18 cellular contexts compared by ENCODE assay signal in genomic region chr20:61434361-61434781, GRCh38.
DNase-seq lines count a peak whose midpoint lies in the region; ATAC-seq and TF ChIP-seq lines count a peak whose summit lies in the region.
"Had no signal": no experiment of that assay in that cellular context is flagged by ENCODE, and none has a peak within 500 bp of the region (broad histone marks: within the 10 kb centered on the region; RNA-seq: fewer than 3 reads in every experiment).

No MANE protein-coding gene starts in this region.

- no peak overlapping the region for H3K4me3 Mint-ChIP-seq in chondrocyte (ENCODE audit: unreplicated experiment)
- H3K4me3 Mint-ChIP-seq in activated CD8-positive, alpha-beta T cell treated with anti-CD3 and anti-CD28 coated beads for 36 hours, result no peak overlapping the region
- H3K4me3 Mint-ChIP-seq: activated naive CD8-positive, alpha-beta T cell treated with anti-CD3 and anti-CD28 coated beads, Interleukin-2, amount 50 U/mL, for 24 hours; CD4-positive, CD25-positive, alpha-beta regulatory T cell; T-helper 2 cell treated with Interferon-gamma antibody and Interleukin-4, amounts not matched to agents 5 μg/mL and 100 μg/mL, for 36 hours had no signal

- TF ChIP-seq CTCF in cardiac muscle cell (IDR thresholded peaks at IDR 0.05; ENCODE audit: low read depth, low read length), result no peak
- no peak for TF ChIP-seq CTCF in chondrocyte (IDR thresholded peaks at IDR 0.05)
- TF ChIP-seq CTCF in activated CD8-positive, alpha-beta T cell treated with anti-CD3 and anti-CD28 coated beads for 36 hours (IDR thresholded peaks at IDR 0.05), result no peak

- H3K27me3 Mint-ChIP-seq in chondrocyte (ENCODE audit: low read depth), result peaks cover 18% of the 10 kb centered on the region
- H3K27me3 Mint-ChIP-seq in activated CD8-positive, alpha-beta T cell treated with anti-CD3 and anti-CD28 coated beads for 36 hours, result peaks cover 13% of the 10 kb centered on the region
- H3K27me3 Mint-ChIP-seq: IgD-negative memory B cell had no signal

- ATAC-seq in left ventricle myocardium superior, result no peak
- ATAC-seq in activated CD8-positive, alpha-beta T cell treated with anti-CD3 and anti-CD28 coated beads for 36 hours, result no peak
- ATAC-seq: activated naive CD8-positive, alpha-beta T cell treated with anti-CD3 and anti-CD28 coated beads, Interleukin-2, amount 50 U/mL, for 24 hours; esophagus mucosa had no signal

- no peak overlapping the region for H3K9ac ChIP-seq in SK-N-MC (ENCODE audit: insufficient read length)

- CTCF ChIA-PET in activated CD8-positive, alpha-beta T cell treated with anti-CD3 and anti-CD28 coated beads for 36 hours (lab: Charles Lee), result no interaction called here

- no peaks in the 10 kb centered on the region for H3K36me3 Mint-ChIP-seq in chondrocyte (ENCODE audit: low read depth)
- H3K36me3 Mint-ChIP-seq in activated CD8-positive, alpha-beta T cell treated with anti-CD3 and anti-CD28 coated beads for 36 hours (ENCODE audit: low read depth), result no peaks in the 10 kb centered on the region
- H3K36me3 Mint-ChIP-seq: CD4-positive, CD25-positive, alpha-beta regulatory T cell; IgD-negative memory B cell had no signal

- H3K9me3 Mint-ChIP-seq in chondrocyte (ENCODE audit: low read depth), result no peaks in the 10 kb centered on the region
- H3K9me3 Mint-ChIP-seq in activated CD8-positive, alpha-beta T cell treated with anti-CD3 and anti-CD28 coated beads for 36 hours, result no peaks in the 10 kb centered on the region
- H3K9me3 Mint-ChIP-seq: activated naive CD8-positive, alpha-beta T cell treated with anti-CD3 and anti-CD28 coated beads, Interleukin-2, amount 50 U/mL, for 24 hours; T-helper 2 cell treated with Interferon-gamma antibody and Interleukin-4, amounts not matched to agents 5 μg/mL and 100 μg/mL, for 36 hours had no signal

- peak; percentile 6 to 43 for DNase-seq in cardiac muscle cell (ENCODE audit: low read depth in 1 of 2, low spot score in 1 of 2)
- no peak for DNase-seq in left ventricle myocardium superior
- DNase-seq in SK-N-MC (ENCODE audit: low read depth, low spot score), result no peak
- DNase-seq in left kidney (ENCODE audit: low read depth, low spot score), result peak; percentile 78
- DNase-seq in chondrocyte (ENCODE audit: low spot score), result no peak
- no peak for DNase-seq in activated CD8-positive, alpha-beta T cell treated with anti-CD3 and anti-CD28 coated beads for 36 hours
- no peak for DNase-seq in stimulated activated CD4-positive, alpha-beta T cell treated with anti-CD3 and anti-CD28 coated beads, Interleukin-1b, Interleukin-23, amount 100 ng/mL, for 48 hours
- no peak for DNase-seq in NCI-H526 treated with DMSO at 0.1 percent for 48 hours (lab: John Stamatoyannopoulos, UW)
- DNase-seq: activated naive CD8-positive, alpha-beta T cell treated with anti-CD3 and anti-CD28 coated beads, Interleukin-2, amount 50 U/mL, for 24 hours; CD4-positive, CD25-positive, alpha-beta regulatory T cell; dorsolateral prefrontal cortex; GOT3; NCI-H1694 treated with DMSO at 0.1 percent for 48 hours; ovary; SIG-M5 had no signal

- H3K36me3 ChIP-seq in cardiac muscle cell, result no peaks in the 10 kb centered on the region
- no peaks in the 10 kb centered on the region for H3K36me3 ChIP-seq in SK-N-MC (ENCODE audit: insufficient read depth, low read length)
- H3K36me3 ChIP-seq: ovary had no signal

- H3K4me1 Mint-ChIP-seq in chondrocyte (ENCODE audit: low read depth), result peaks cover 18% of the 10 kb centered on the region
- H3K4me1 Mint-ChIP-seq in activated CD8-positive, alpha-beta T cell treated with anti-CD3 and anti-CD28 coated beads for 36 hours (ENCODE audit: low read depth), result no peaks in the 10 kb centered on the region
- H3K4me1 Mint-ChIP-seq: activated naive CD8-positive, alpha-beta T cell treated with anti-CD3 and anti-CD28 coated beads, Interleukin-2, amount 50 U/mL, for 24 hours; CD4-positive, CD25-positive, alpha-beta regulatory T cell; IgD-negative memory B cell had no signal

- no peak overlapping the region for H3K27ac Mint-ChIP-seq in chondrocyte (ENCODE audit: unreplicated experiment)
- H3K27ac Mint-ChIP-seq in activated CD8-positive, alpha-beta T cell treated with anti-CD3 and anti-CD28 coated beads for 36 hours, result no peak overlapping the region
- H3K27ac Mint-ChIP-seq: activated naive CD8-positive, alpha-beta T cell treated with anti-CD3 and anti-CD28 coated beads, Interleukin-2, amount 50 U/mL, for 24 hours; CD4-positive, CD25-positive, alpha-beta regulatory T cell; IgD-negative memory B cell; T-helper 2 cell treated with Interferon-gamma antibody and Interleukin-4, amounts not matched to agents 5 μg/mL and 100 μg/mL, for 36 hours had no signal

- no peak overlapping the region for H3K27ac ChIP-seq in cardiac muscle cell
- H3K27ac ChIP-seq in SK-N-MC, result no peak overlapping the region
- H3K27ac ChIP-seq: ovary had no signal

- H3K4me1 ChIP-seq in cardiac muscle cell (ENCODE audit: low read depth), result peaks cover 9% of the 10 kb centered on the region

- POLR2A ChIA-PET in activated CD8-positive, alpha-beta T cell treated with anti-CD3 and anti-CD28 coated beads for 36 hours (lab: Charles Lee), result no interaction called here

- no peak overlapping the region for H3K4me3 ChIP-seq in cardiac muscle cell
- H3K4me3 ChIP-seq in SK-N-MC, result 0 out of 2 replicates have a peak overlapping the region, but pooled peaks have one; percentile 4
- H3K4me3 ChIP-seq: dorsolateral prefrontal cortex, ovary had no signal

- intact Hi-C loops in left ventricle myocardium superior (cut with micrococcal nuclease), result no loop called here
- intact Hi-C loops in activated CD8-positive, alpha-beta T cell treated with anti-CD3 and anti-CD28 coated beads for 36 hours (cut with micrococcal nuclease), result no loop called here

- no peaks in the 10 kb centered on the region for H3K9me3 ChIP-seq in cardiac muscle cell (ENCODE audit: low read depth)
- no peaks in the 10 kb centered on the region for H3K9me3 ChIP-seq in SK-N-MC (ENCODE audit: low read depth, low read length)
- H3K9me3 ChIP-seq: ovary had no signal

- H3K27me3 ChIP-seq in cardiac muscle cell, result no peaks in the 10 kb centered on the region
- H3K27me3 ChIP-seq: ovary had no signal

Comparison
In these comparisons a context has a peak if more than half of its experiments do, and no peak if none do; other contexts are left out.
1. DNase-seq: peak in cardiac muscle cell (2 of 2) and left kidney (single experiment); none in left ventricle myocardium superior (single experiment), SK-N-MC (single experiment), chondrocyte (single experiment), activated CD8-positive, alpha-beta T cell treated with anti-CD3 and anti-CD28 coated beads for 36 hours (single experiment), stimulated activated CD4-positive, alpha-beta T cell treated with anti-CD3 and anti-CD28 coated beads, Interleukin-1b, Interleukin-23, amount 100 ng/mL, for 48 hours (single experiment) and NCI-H526 treated with DMSO at 0.1 percent for 48 hours (single experiment).